In the genomic region with DNA sequence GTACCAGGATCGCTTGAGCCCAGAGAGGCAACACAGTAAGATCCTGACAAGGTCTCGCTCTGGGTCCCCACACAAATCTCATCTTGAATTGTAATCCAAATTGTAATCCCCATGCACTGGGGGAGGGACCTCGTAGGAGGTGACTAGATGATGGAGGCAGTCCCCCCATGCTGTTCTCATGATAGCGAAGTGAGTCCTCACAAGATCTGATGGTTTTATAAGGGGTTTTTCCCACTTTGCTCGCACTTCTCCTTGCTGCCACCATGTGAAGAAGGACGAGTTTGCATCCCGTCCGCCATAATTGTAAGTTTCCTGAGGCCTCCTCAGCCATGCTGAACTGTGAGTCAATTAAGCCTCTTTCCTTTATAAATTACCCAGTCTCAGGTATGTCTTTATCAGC, we compare ENCODE assay signal across 10 cellular contexts. TPM values are rescaled to one million over a fixed set of nuclear protein-coding genes. Genes with fewer than 3 reads are reported as not detected.
DNase-seq lines count a peak whose midpoint lies in the region; ATAC-seq lines count a peak whose summit lies in the region.
"Had no signal": no experiment of that assay in that cellular context is flagged by ENCODE, and none has a peak within 500 bp of the region (broad histone marks: within the 10 kb centered on the region; RNA-seq: fewer than 3 reads in every experiment).

No MANE protein-coding gene starts in this region.

- H3K36me3 Mint-ChIP-seq in activated CD4-positive, alpha-beta T cell treated with anti-CD3 and anti-CD28 coated beads for 36 hours (ENCODE audit: low read depth), result peaks cover 5% of the 10 kb centered on the region
- peaks cover 25% of the 10 kb centered on the region for H3K36me3 Mint-ChIP-seq in activated CD8-positive, alpha-beta T cell treated with anti-CD3 and anti-CD28 coated beads, Interleukin-2, amount 10 ng/mL, durations not matched to agents 7 days and 5 days (ENCODE audit: low read depth)

- CTCF ChIA-PET in activated CD4-positive, alpha-beta T cell treated with anti-CD3 and anti-CD28 coated beads for 36 hours (lab: Charles Lee), result no interaction called here
- CTCF ChIA-PET in activated CD8-positive, alpha-beta T cell treated with anti-CD3 and anti-CD28 coated beads, Interleukin-2, amount 10 ng/mL, durations not matched to agents 7 days and 5 days (lab: Charles Lee), result no interaction called here

- H3K4me3 Mint-ChIP-seq in activated CD4-positive, alpha-beta T cell treated with anti-CD3 and anti-CD28 coated beads for 36 hours, result peak overlapping the region; percentile 49
- H3K4me3 Mint-ChIP-seq in activated CD8-positive, alpha-beta T cell treated with anti-CD3 and anti-CD28 coated beads, Interleukin-2, amount 10 ng/mL, durations not matched to agents 7 days and 5 days, result no peak overlapping the region

- no peaks in the 10 kb centered on the region for H3K27me3 Mint-ChIP-seq in activated CD4-positive, alpha-beta T cell treated with anti-CD3 and anti-CD28 coated beads for 36 hours
- H3K27me3 Mint-ChIP-seq in activated CD8-positive, alpha-beta T cell treated with anti-CD3 and anti-CD28 coated beads, Interleukin-2, amount 10 ng/mL, durations not matched to agents 7 days and 5 days (ENCODE audit: low read depth), result no peaks in the 10 kb centered on the region

- ATAC-seq in activated CD4-positive, alpha-beta T cell treated with anti-CD3 and anti-CD28 coated beads for 36 hours, result peak; percentile 25
- ATAC-seq in HG02840 (IDR thresholded peaks at IDR 0.05; ENCODE audit: low FRiP score, unreplicated experiment), result peak; percentile 19
- no peak for ATAC-seq in activated CD8-positive, alpha-beta T cell treated with anti-CD3 and anti-CD28 coated beads, Interleukin-2, amount 10 ng/mL, durations not matched to agents 7 days and 5 days
- ATAC-seq in HG03196 (IDR thresholded peaks at IDR 0.05; ENCODE audit: unreplicated experiment), result no peak

- peak; percentile 54 for DNase-seq in activated CD4-positive, alpha-beta T cell treated with anti-CD3 and anti-CD28 coated beads for 36 hours
- DNase-seq in activated CD4-positive, alpha-beta T cell treated with anti-CD3 and anti-CD28 coated beads, Interleukin-2, amount 50 U/mL, for 1 hour, result no peak
- no peak for DNase-seq in activated CD8-positive, alpha-beta T cell treated with anti-CD3 and anti-CD28 coated beads, Interleukin-2, amount 10 ng/mL, durations not matched to agents 7 days and 5 days
- DNase-seq in stimulated activated CD4-positive, alpha-beta T cell treated with anti-CD3 and anti-CD28 coated beads, Interleukin-2, amount 100 ng/mL, for 48 hours, result peak; percentile 7 to 15
- DNase-seq in HuH-7 (ENCODE audit: low spot score), result no peak
- no peak for DNase-seq in activated CD4-positive, CD25-positive, alpha-beta regulatory T cell (lab: John Stamatoyannopoulos, UW)
- DNase-seq: NCI-H526, stomach had no signal

- intact Hi-C loops in activated CD4-positive, alpha-beta T cell treated with anti-CD3 and anti-CD28 coated beads for 36 hours (cut with DNase I, micrococcal nuclease), result loop anchor here (1.0 to 5.0 kb wide), 10 partner anchors 23 to 597 kb away; no protein-coding TSS in a partner anchor

- POLR2A ChIA-PET in activated CD4-positive, alpha-beta T cell treated with anti-CD3 and anti-CD28 coated beads for 36 hours (lab: Charles Lee), result no interaction called here
- POLR2A ChIA-PET in activated CD8-positive, alpha-beta T cell treated with anti-CD3 and anti-CD28 coated beads, Interleukin-2, amount 10 ng/mL, durations not matched to agents 7 days and 5 days (lab: Charles Lee), result no interaction called here

- peak overlapping the region; percentile 90 for H3K27ac Mint-ChIP-seq in activated CD4-positive, alpha-beta T cell treated with anti-CD3 and anti-CD28 coated beads for 36 hours
- H3K27ac Mint-ChIP-seq in activated CD8-positive, alpha-beta T cell treated with anti-CD3 and anti-CD28 coated beads, Interleukin-2, amount 10 ng/mL, durations not matched to agents 7 days and 5 days, result peak overlapping the region; percentile 64

- peaks cover 59% of the 10 kb centered on the region for H3K4me1 Mint-ChIP-seq in activated CD4-positive, alpha-beta T cell treated with anti-CD3 and anti-CD28 coated beads for 36 hours
- H3K4me1 Mint-ChIP-seq in activated CD8-positive, alpha-beta T cell treated with anti-CD3 and anti-CD28 coated beads, Interleukin-2, amount 10 ng/mL, durations not matched to agents 7 days and 5 days (ENCODE audit: low read depth), result peaks cover 54% of the 10 kb centered on the region

- peaks cover 3% of the 10 kb centered on the region for H3K9me3 Mint-ChIP-seq in activated CD4-positive, alpha-beta T cell treated with anti-CD3 and anti-CD28 coated beads for 36 hours (ENCODE audit: low read depth)
- no peaks in the 10 kb centered on the region for H3K9me3 Mint-ChIP-seq in activated CD8-positive, alpha-beta T cell treated with anti-CD3 and anti-CD28 coated beads, Interleukin-2, amount 10 ng/mL, durations not matched to agents 7 days and 5 days (ENCODE audit: insufficient read depth)

RNA-seq across cellular contexts. Expression of a gene that starts 46.0 kb away (rescaled TPM):
- total RNA-seq in activated CD4-positive, alpha-beta T cell treated with anti-CD3 and anti-CD28 coated beads for 36 hours, result 10 to 100 TPM; 14.5 to 14.9 TPM
- total RNA-seq in activated CD8-positive, alpha-beta T cell treated with anti-CD3 and anti-CD28 coated beads, Interleukin-2, amount 10 ng/mL, durations not matched to agents 7 days and 5 days, result 10 to 100 TPM; 21.4 to 21.8 TPM

Comparison
In these comparisons a context has a peak if more than half of its experiments do, and no peak if none do; other contexts are left out.
1. DNase-seq: peak in activated CD4-positive, alpha-beta T cell treated with anti-CD3 and anti-CD28 coated beads for 36 hours (single experiment) and stimulated activated CD4-positive, alpha-beta T cell treated with anti-CD3 and anti-CD28 coated beads, Interleukin-2, amount 100 ng/mL, for 48 hours (2 of 2); none in activated CD4-positive, alpha-beta T cell treated with anti-CD3 and anti-CD28 coated beads, Interleukin-2, amount 50 U/mL, for 1 hour (single experiment), activated CD8-positive, alpha-beta T cell treated with anti-CD3 and anti-CD28 coated beads, Interleukin-2, amount 10 ng/mL, durations not matched to agents 7 days and 5 days (single experiment), HuH-7 (single experiment) and activated CD4-positive, CD25-positive, alpha-beta regulatory T cell (0 of 4).
2. ATAC-seq: peak in activated CD4-positive, alpha-beta T cell treated with anti-CD3 and anti-CD28 coated beads for 36 hours (single experiment) and HG02840 (single experiment); none in activated CD8-positive, alpha-beta T cell treated with anti-CD3 and anti-CD28 coated beads, Interleukin-2, amount 10 ng/mL, durations not matched to agents 7 days and 5 days (single experiment) and HG03196 (single experiment).